In genomic region chr18:11729556-11729955, GRCh38 we compare ENCODE assay signal across 24 cellular contexts. TPM values are rescaled to one million over a fixed set of nuclear protein-coding genes. Genes with fewer than 3 reads are reported as not detected.
DNase-seq lines count a peak whose midpoint lies in the region; ATAC-seq and TF ChIP-seq lines count a peak whose summit lies in the region.
"Had no signal": no experiment of that assay in that cellular context is flagged by ENCODE, and none has a peak within 500 bp of the region (broad histone marks: within the 10 kb centered on the region; RNA-seq: fewer than 3 reads in every experiment).

No MANE protein-coding gene starts in this region.

- H3K4me3 ChIP-seq in Loucy (ENCODE audit: low read length, poor library complexity, severe bottlenecking) (peak overlapping the region; percentile 58), PC-3 (ENCODE audit: low read length) (no peak overlapping the region), epithelial cell of esophagus (ENCODE audit: low read length) (no peak overlapping the region)
- H3K4me3 ChIP-seq: A549; BLaER1 treated with 17β-estradiol and CSF1 and Interleukin-3, amounts not matched to agents 10 nM and 100 nM; GM12878; GM23248 had no signal

- H3K4me3 Mint-ChIP-seq in nephron progenitor cell, result no peak overlapping the region
- H3K4me3 Mint-ChIP-seq: CD4-positive, alpha-beta T cell; CD8-positive, alpha-beta memory T cell had no signal

- CTCF ChIA-PET in PC-3 (lab: Charles Lee), result no interaction called here

- intact Hi-C loops in PC-3 (cut with micrococcal nuclease), result loop anchor here (2.0 to 5.0 kb wide), 2 partner anchors 73 to 877 kb away; no protein-coding TSS in a partner anchor

- POLR2A ChIA-PET in PC-3 (lab: Charles Lee; ENCODE audit: unreplicated experiment), result no interaction called here

- H3K27me3 ChIP-seq in Loucy (ENCODE audit: insufficient read depth, low read length, poor library complexity, severe bottlenecking), result no peaks in the 10 kb centered on the region
- peaks cover 54% of the 10 kb centered on the region for H3K27me3 ChIP-seq in PC-3 (ENCODE audit: low read length)
- H3K27me3 ChIP-seq in foreskin keratinocyte, result peaks cover 13% of the 10 kb centered on the region
- H3K27me3 ChIP-seq: BLaER1 treated with 17β-estradiol and CSF1 and Interleukin-3, amounts not matched to agents 10 nM and 100 nM had no signal

- H4K20me1 ChIP-seq in Loucy (ENCODE audit: insufficient read depth, low read length, poor library complexity, severe bottlenecking), result no peaks in the 10 kb centered on the region
- no peaks in the 10 kb centered on the region for H4K20me1 ChIP-seq in PC-3 (ENCODE audit: low read length)
- H4K20me1 ChIP-seq: BLaER1 treated with 17β-estradiol and CSF1 and Interleukin-3, amounts not matched to agents 10 nM and 100 nM had no signal

- H3K36me3 Mint-ChIP-seq in nephron progenitor cell (ENCODE audit: low read depth), result peaks cover 19% of the 10 kb centered on the region
- H3K36me3 Mint-ChIP-seq: CD14-positive monocyte; CD8-positive, alpha-beta memory T cell had no signal

- BruUV-seq in PC-3 (replicated peaks; lab: Mats Ljungman, UMichigan), result no TSS peak

- peaks cover 9% of the 10 kb centered on the region for H3K9me3 Mint-ChIP-seq in nephron progenitor cell
- H3K9me3 Mint-ChIP-seq: CD4-positive, alpha-beta T cell had no signal

- H3K4me1 ChIP-seq in Loucy (ENCODE audit: insufficient read depth, low read length, poor library complexity, severe bottlenecking), result peaks cover 8% of the 10 kb centered on the region
- H3K4me1 ChIP-seq in PC-3 (ENCODE audit: insufficient read depth, low read length), result peaks cover 14% of the 10 kb centered on the region; the same call in 1 of the 2 replicates
- no peaks in the 10 kb centered on the region for H3K4me1 ChIP-seq in foreskin keratinocyte
- H3K4me1 ChIP-seq: A549, BE2C had no signal

- DNase-seq in PC-3 (peak; percentile 46), epithelial cell of esophagus (ENCODE audit: low read depth) (peak; percentile 26), nephron progenitor cell (no peak), foreskin keratinocyte (no peak), NCI-H69 (lab: John Stamatoyannopoulos, UW) (no peak)
- no peak for DNase-seq in central memory CD4-positive, alpha-beta T cell
- DNase-seq: 8988T; ACHN; AML-193; BE2C; CD4-positive, alpha-beta T cell; CD8-positive, alpha-beta memory T cell; DMS 273 treated with DMSO at 0.1 percent for 48 hours; DMS79; EL; GDM1; GM23248; H7; HCEC 1CT had no signal

- H3K9ac ChIP-seq in Loucy (ENCODE audit: low read depth, low read length, poor library complexity, severe bottlenecking) (no peak overlapping the region), PC-3 (ENCODE audit: low read length) (no peak overlapping the region)
- H3K9ac ChIP-seq: BLaER1 treated with 17β-estradiol and CSF1 and Interleukin-3, amounts not matched to agents 10 nM and 100 nM; GM23248 had no signal

- peak; percentile 16 for ATAC-seq in PC-3
- ATAC-seq in foreskin keratinocyte, result no peak
- ATAC-seq: A549, GM12878 had no signal

- peaks cover 6% of the 10 kb centered on the region for H3K27me3 Mint-ChIP-seq in nephron progenitor cell (ENCODE audit: low read depth, poor library complexity)

- no peak overlapping the region for H3K27ac ChIP-seq in PC-3 (ENCODE audit: low read length)
- no peak overlapping the region for H3K27ac ChIP-seq in foreskin keratinocyte
- H3K27ac ChIP-seq: A549; BLaER1 treated with 17β-estradiol and CSF1 and Interleukin-3, amounts not matched to agents 10 nM and 100 nM; GM23248 had no signal

- no peaks in the 10 kb centered on the region for H3F3A ChIP-seq in Loucy (ENCODE audit: low read depth)
- H3F3A ChIP-seq in PC-3 (ENCODE audit: low read length, unreplicated experiment), result no peaks in the 10 kb centered on the region

- H3K36me3 ChIP-seq in Loucy (ENCODE audit: insufficient read depth, low read length) (no peaks in the 10 kb centered on the region), PC-3 (ENCODE audit: low read depth, low read length) (no peaks in the 10 kb centered on the region)
- H3K36me3 ChIP-seq: BE2C; BLaER1 treated with 17β-estradiol and CSF1 and Interleukin-3, amounts not matched to agents 10 nM and 100 nM had no signal

- TF ChIP-seq CTCF in Loucy (conservative IDR thresholded peaks at IDR 0.05; ENCODE audit: low read length) (no peak), PC-3 (conservative IDR thresholded peaks at IDR 0.05; ENCODE audit: low read depth, low read length) (no peak), epithelial cell of esophagus (IDR thresholded peaks at IDR 0.05; ENCODE audit: insufficient read depth, low read depth, low read length, missing control alignments) (no peak), nephron progenitor cell (IDR thresholded peaks at IDR 0.05) (no peak), foreskin keratinocyte (conservative IDR thresholded peaks at IDR 0.05) (no peak)

- peaks cover 13% of the 10 kb centered on the region for H3K4me1 Mint-ChIP-seq in nephron progenitor cell

- peak overlapping the region; percentile 86 for H3K27ac Mint-ChIP-seq in nephron progenitor cell
- H3K27ac Mint-ChIP-seq: CD14-positive monocyte; CD4-positive, alpha-beta T cell; CD8-positive, alpha-beta memory T cell had no signal

- H3K9me2 ChIP-seq in Loucy (replicated peaks; ENCODE audit: low read depth, low read length), result no peaks in the 10 kb centered on the region
- H3K9me2 ChIP-seq in PC-3 (replicated peaks; ENCODE audit: low read length), result no peaks in the 10 kb centered on the region

- H3K4me2 ChIP-seq in Loucy (ENCODE audit: low read depth, low read length, poor library complexity, severe bottlenecking) (peak overlapping the region; percentile 61), PC-3 (ENCODE audit: low read length) (peak overlapping the region; percentile 70)
- H3K4me2 ChIP-seq: A549; BLaER1 treated with 17β-estradiol and CSF1 and Interleukin-3, amounts not matched to agents 10 nM and 100 nM had no signal

- H3K9me3 ChIP-seq in Loucy (ENCODE audit: insufficient read depth, low read depth, low read length), result no peaks in the 10 kb centered on the region
- H3K9me3 ChIP-seq in PC-3 (ENCODE audit: low read length), result no peaks in the 10 kb centered on the region
- H3K9me3 ChIP-seq: A549, BE2C had no signal

- H2AFZ ChIP-seq in Loucy (ENCODE audit: low read length) (peak overlapping the region; percentile 81; the same call in 1 of the 2 replicates), PC-3 (ENCODE audit: low read length) (no peak overlapping the region)
- H2AFZ ChIP-seq: GM23248 had no signal

- no peaks in the 10 kb centered on the region for H3K79me2 ChIP-seq in Loucy (ENCODE audit: insufficient read depth, low read length)
- H3K79me2 ChIP-seq in PC-3 (ENCODE audit: low read length), result no peaks in the 10 kb centered on the region

RNA-seq across cellular contexts. Expression of gene GNAL, which starts 40.5 kb away (rescaled TPM):
- total RNA-seq in PC-3 (2014; rRNA removed) (0.15 and 0.23 TPM in 2 replicates), foreskin keratinocyte (1.3 and 4.4 TPM in 2 replicates)
- 0.31 and 1.1 TPM in 2 replicates for polyA plus RNA-seq in foreskin keratinocyte
- total RNA-seq: GM12878 had no signal
- polyA plus RNA-seq: CD8-positive, alpha-beta memory T cell had no signal

Comparison
In these comparisons a context has a peak if more than half of its experiments do, and no peak if none do; other contexts are left out.
1. DNase-seq: peak in PC-3 (single experiment) and epithelial cell of esophagus (single experiment); none in nephron progenitor cell (single experiment), foreskin keratinocyte (0 of 2), central memory CD4-positive, alpha-beta T cell (single experiment) and NCI-H69 (single experiment).